Comparison of ENCODE assay signal across 28 cellular contexts in the genomic region with DNA sequence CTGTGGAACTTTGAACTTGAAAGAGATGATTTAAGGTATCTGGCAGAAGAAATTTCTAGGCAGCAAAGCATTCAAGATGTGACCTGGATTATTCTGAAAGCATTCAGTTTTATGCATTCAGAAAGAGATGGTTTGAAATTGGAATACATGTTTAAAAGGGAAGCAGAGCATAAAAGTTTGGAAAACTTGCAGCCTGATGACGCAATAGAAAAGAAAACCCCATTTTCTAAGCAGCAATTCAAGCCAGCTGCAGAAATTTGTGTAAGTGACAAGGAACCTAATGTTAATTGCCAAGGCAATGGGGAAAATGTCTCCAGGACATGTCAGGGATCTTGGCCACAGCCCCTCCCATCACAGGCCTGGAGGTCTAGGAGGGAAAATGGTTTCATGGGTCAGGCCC.
"Had no signal": no experiment of that assay in that cellular context is flagged by ENCODE, and none has a peak within 500 bp of the region (broad histone marks: within the 10 kb centered on the region; RNA-seq: fewer than 3 reads in every experiment).

No MANE protein-coding gene starts in this region.

- H3K4me3 ChIP-seq: neural progenitor cell, ovary, psoas muscle, skin epidermis, smooth muscle cell, spleen, suprapubic skin, testis, tibial artery, transverse colon, upper lobe of right lung, uterus had no signal

- H3K9me3 ChIP-seq: ovary, testis, transverse colon, upper lobe of right lung, uterus had no signal

- H3K27ac ChIP-seq: neural progenitor cell, ovary, parathyroid adenoma, psoas muscle, skin epidermis, spleen, suprapubic skin, testis, tibial artery, transverse colon, upper lobe of right lung, uterus had no signal

- H3K4me1 ChIP-seq: neural progenitor cell, parathyroid adenoma, psoas muscle, spleen, suprapubic skin, testis, tibial artery, upper lobe of right lung, uterus had no signal

- ATAC-seq: natural killer cell; psoas muscle; right cardiac atrium; sciatic nerve; stimulated activated memory B cell treated with anti-CD40 and anti-IgM and Interleukin-4, amounts not matched to agents 10 μg/mL and 1 μg/mL and 100 μg/mL, for 72 hours; stimulated activated naive CD8-positive, alpha-beta T cell treated with anti-CD3 and anti-CD28 coated beads, Interleukin-15, amount 100 ng/mL, for 72 hours; stimulated activated naive CD8-positive, alpha-beta T cell treated with anti-CD3 and anti-CD28 coated beads, Interleukin-15, Interleukin-2, amounts not matched to agents 100 U/mL and 50 U/mL, for 24 hours; upper lobe of right lung had no signal

- H3K4me2 ChIP-seq: neural progenitor cell, smooth muscle cell had no signal

- H3K79me2 ChIP-seq: parathyroid adenoma had no signal

- H2AFZ ChIP-seq: neural progenitor cell, parathyroid adenoma had no signal

- DNase-seq: natural killer cell; occipital lobe; ovary; posterior cingulate gyrus; psoas muscle; right cardiac atrium; spleen; stimulated activated CD4-positive, alpha-beta T cell treated with anti-CD3 and anti-CD28 coated beads, Interleukin-12 subunit alpha, Interleukin-12 subunit beta, amount 100 ng/mL, for 4 hours; stimulated activated CD4-positive, alpha-beta T cell treated with anti-CD3 and anti-CD28 coated beads, Interleukin-1b, Interleukin-23, amount 100 ng/mL, for 48 hours; stimulated activated CD4-positive, alpha-beta T cell treated with anti-CD3 and anti-CD28 coated beads, Interleukin-4, amount 100 ng/mL, for 1 hour; stimulated activated CD4-positive, alpha-beta T cell treated with anti-CD3 and anti-CD28 coated beads, Interleukin-4, amount 100 ng/mL, for 4 hours; stimulated activated CD8-positive, alpha-beta memory T cell treated with anti-CD3 and anti-CD28 coated beads, Interleukin-4, amount 100 ng/mL, for 48 hours; stimulated activated naive CD4-positive, alpha-beta T cell; stimulated activated naive CD8-positive, alpha-beta T cell treated with anti-CD3 and anti-CD28 coated beads, Interleukin-15, amount 100 ng/mL, for 72 hours; stimulated activated naive CD8-positive, alpha-beta T cell treated with anti-CD3 and anti-CD28 coated beads, Interleukin-15, Interleukin-2, amounts not matched to agents 100 U/mL and 50 U/mL, for 24 hours; substantia nigra; testis; tibial artery; transverse colon; upper lobe of right lung; uterus had no signal

- H3K9ac ChIP-seq: neural progenitor cell, parathyroid adenoma had no signal

- H3K27me3 ChIP-seq: neural progenitor cell, ovary, spleen, suprapubic skin, testis, transverse colon, upper lobe of right lung, uterus had no signal

- H3K36me3 ChIP-seq: neural progenitor cell, ovary, spleen, suprapubic skin, tibial artery, transverse colon, upper lobe of right lung, uterus had no signal
